In genomic region chr4:184635381-184635780, GRCh38 we compare ENCODE assay signal across 27 cellular contexts.
"Had no signal": no experiment of that assay in that cellular context is flagged by ENCODE, and none has a peak within 500 bp of the region (broad histone marks: within the 10 kb centered on the region; RNA-seq: fewer than 3 reads in every experiment).

No MANE protein-coding gene starts in this region.

- DNase-seq: activated CD4-positive, alpha-beta memory T cell treated with anti-CD3 and anti-CD28 coated beads, Interleukin-2, amount 10 ng/mL, durations not matched to agents 7 days and 5 days; activated CD4-positive, alpha-beta T cell treated with anti-CD3 and anti-CD28 coated beads for 36 hours; activated CD4-positive, alpha-beta T cell treated with anti-CD3 and anti-CD28 coated beads, Interleukin-2, amount 50 U/mL, for 1 hour; activated gamma-delta T cell; activated naive CD4-positive, alpha-beta T cell treated with anti-CD3 and anti-CD28 coated beads for 36 hours; activated T-cell treated with anti-CD3 and anti-CD28 coated beads for 4 hours; activated T-cell treated with anti-CD3 and anti-CD28 coated beads, Interleukin-2, amount 50 U/mL, for 48 hours; brain microvascular endothelial cell; MG63; MV-4-11; NCI-H1092 treated with DMSO at 0.1 percent for 48 hours; NCI-H1417 treated with DMSO at 0.1 percent for 48 hours; NCI-H1694; NCI-H2029; NCI-H2107; NCI-H345; NCI-H510A; NCI-H526 treated with DMSO at 0.1 percent for 48 hours; NCI-H82; RPMI8226; T-helper 1 cell; WERI-Rb-1 had no signal

- H3K4me3 ChIP-seq: cardiac muscle cell, MG63, SK-N-MC had no signal

- H3K9me3 ChIP-seq: MG63 had no signal

- H3K27ac ChIP-seq: brain microvascular endothelial cell, cardiac muscle cell, SK-N-MC, WERI-Rb-1 had no signal

- H3K27me3 ChIP-seq: brain microvascular endothelial cell, cardiac muscle cell, MG63 had no signal

- ATAC-seq: activated CD4-positive, alpha-beta T cell treated with anti-CD3 and anti-CD28 coated beads for 36 hours; activated T-helper 17 cell treated with anti-CD3 and anti-CD28 coated beads, Interleukin-2, amount 50 U/mL, for 72 hours; Panc1; Right ventricle myocardium inferior had no signal
